8 cellular contexts compared by ENCODE assay signal in the genomic region with DNA sequence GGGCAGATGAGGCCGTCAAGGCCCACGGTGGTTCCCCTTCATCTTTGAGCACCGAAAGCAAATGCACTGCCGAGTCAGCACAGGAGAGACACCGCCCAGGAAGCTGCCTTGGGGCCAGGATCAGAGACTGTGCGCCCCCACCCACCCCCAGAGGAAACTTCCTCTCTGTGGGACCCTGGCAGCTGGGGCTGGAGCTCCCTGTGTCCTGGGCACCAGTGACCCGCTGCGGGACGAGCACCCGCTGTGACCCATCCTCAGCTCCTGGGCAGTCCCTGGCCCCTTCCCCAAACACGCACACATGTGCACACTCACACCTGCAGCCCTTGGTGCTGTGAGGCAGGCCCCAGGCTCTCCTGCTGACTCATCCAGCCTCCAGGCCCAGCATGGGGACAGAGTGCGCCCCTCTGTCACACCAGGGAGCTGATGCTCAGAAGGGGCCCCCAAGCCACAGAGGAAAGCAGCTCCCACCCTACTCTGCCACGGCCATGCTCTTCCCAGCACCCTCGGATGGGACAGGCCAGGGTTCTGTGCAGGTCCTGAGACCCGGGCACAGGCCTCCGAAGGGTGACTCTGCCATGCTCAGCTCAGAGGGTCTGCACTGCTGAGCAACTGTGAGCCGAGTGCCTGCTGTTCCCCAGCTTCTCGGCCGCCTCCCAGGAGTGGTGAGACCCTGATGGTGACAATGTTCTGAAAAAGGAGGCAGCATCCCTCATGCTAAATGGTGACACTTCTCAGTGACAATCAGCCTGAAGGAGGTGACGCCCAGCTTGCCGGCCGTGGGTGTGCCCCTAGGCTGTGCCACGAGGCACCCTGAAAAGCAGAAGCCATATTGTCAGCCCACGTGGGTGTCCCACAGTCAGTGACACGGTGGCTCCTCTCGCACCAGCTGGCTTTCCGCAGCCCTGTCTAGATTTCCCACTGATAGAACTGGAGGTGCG. TPM values are rescaled to one million over a fixed set of nuclear protein-coding genes. Genes with fewer than 3 reads are reported as not detected.
DNase-seq lines count a peak whose midpoint lies in the region; ATAC-seq and TF ChIP-seq lines count a peak whose summit lies in the region.

No MANE protein-coding gene starts in this region.

- no peaks in the 10 kb centered on the region for H3K27me3 Mint-ChIP-seq in activated naive CD4-positive, alpha-beta T cell treated with anti-CD3 and anti-CD28 coated beads, Interleukin-2, amount 10 ng/mL, durations not matched to agents 7 days and 5 days
- no peaks in the 10 kb centered on the region for H3K27me3 Mint-ChIP-seq in naive thymus-derived CD4-positive, alpha-beta T cell

- TF ChIP-seq CTCF in Peyer's patch (IDR thresholded peaks at IDR 0.05) = no peak

- no peaks in the 10 kb centered on the region for H3K27me3 ChIP-seq in Peyer's patch
- no peaks in the 10 kb centered on the region for H3K27me3 ChIP-seq in naive thymus-derived CD4-positive, alpha-beta T cell (ENCODE audit: control insufficient read depth in 2 of 2, insufficient read depth in 2 of 2, low read length in 2 of 2)

- TF ChIP-seq POLR2A in Peyer's patch (IDR thresholded peaks at IDR 0.05) = no peak

- peak overlapping the region; percentile 89 for H3K27ac Mint-ChIP-seq in activated naive CD4-positive, alpha-beta T cell treated with anti-CD3 and anti-CD28 coated beads, Interleukin-2, amount 10 ng/mL, durations not matched to agents 7 days and 5 days
- peak overlapping the region; percentile 80 to 95 (median 89) for H3K27ac Mint-ChIP-seq in naive thymus-derived CD4-positive, alpha-beta T cell

- H3K27ac ChIP-seq in Peyer's patch = peak overlapping the region; percentile 87 to 96 (median 92)
- peak overlapping the region; percentile 72 for H3K27ac ChIP-seq in naive thymus-derived CD4-positive, alpha-beta T cell (ENCODE audit: low read depth, low read length)

- peaks cover 0 to 56% (median 42%) of the 10 kb centered on the region in 4 donors for H3K4me1 ChIP-seq in Peyer's patch
- H3K4me1 ChIP-seq in naive thymus-derived CD4-positive, alpha-beta T cell (ENCODE audit: control insufficient read depth in 2 of 2, insufficient read depth in 2 of 2, low read length in 2 of 2) = peaks cover 48 to 54% of the 10 kb centered on the region in 2 donors

- H3K36me3 Mint-ChIP-seq in activated naive CD4-positive, alpha-beta T cell treated with anti-CD3 and anti-CD28 coated beads, Interleukin-2, amount 10 ng/mL, durations not matched to agents 7 days and 5 days = peaks cover 8% of the 10 kb centered on the region
- peaks cover 0 to 3% (median 0%) of the 10 kb centered on the region in 5 donors for H3K36me3 Mint-ChIP-seq in naive thymus-derived CD4-positive, alpha-beta T cell

- peaks cover 56% of the 10 kb centered on the region for H3K4me1 Mint-ChIP-seq in activated naive CD4-positive, alpha-beta T cell treated with anti-CD3 and anti-CD28 coated beads, Interleukin-2, amount 10 ng/mL, durations not matched to agents 7 days and 5 days
- H3K4me1 Mint-ChIP-seq in naive thymus-derived CD4-positive, alpha-beta T cell = peaks cover 32 to 54% (median 40%) of the 10 kb centered on the region in 7 donors

- peak in 2 of 3 donors; percentile 89 for DNase-seq in Peyer's patch
- DNase-seq in activated naive CD4-positive, alpha-beta T cell treated with anti-CD3 and anti-CD28 coated beads, Interleukin-2, amount 10 ng/mL, durations not matched to agents 7 days and 5 days = peak; percentile 86
- DNase-seq in naive thymus-derived CD4-positive, alpha-beta T cell = peak in 8 of 9 donors; percentile 41 to 72 (median 59)
- DNase-seq in glomerular visceral epithelial cell (ENCODE audit: extremely low spot score) = no peak
- no peak for DNase-seq in kidney tubule cell (ENCODE audit: low spot score)
- DNase-seq in HK-2 (ENCODE audit: unreplicated experiment) = no peak

- no peaks in the 10 kb centered on the region for H3K9me3 Mint-ChIP-seq in activated naive CD4-positive, alpha-beta T cell treated with anti-CD3 and anti-CD28 coated beads, Interleukin-2, amount 10 ng/mL, durations not matched to agents 7 days and 5 days
- no peaks in the 10 kb centered on the region for H3K9me3 Mint-ChIP-seq in naive thymus-derived CD4-positive, alpha-beta T cell

- no peaks in the 10 kb centered on the region for H3K36me3 ChIP-seq in Peyer's patch
- no peaks in the 10 kb centered on the region for H3K36me3 ChIP-seq in naive thymus-derived CD4-positive, alpha-beta T cell (ENCODE audit: control insufficient read depth in 2 of 3, insufficient read depth in 3 of 3, low read length in 3 of 3)

- ATAC-seq in GM18517 (IDR thresholded peaks at IDR 0.05; ENCODE audit: unreplicated experiment) (peak; percentile 47), HG02840 (IDR thresholded peaks at IDR 0.05; ENCODE audit: low FRiP score, unreplicated experiment) (no peak)
- peak; percentile 73 for ATAC-seq in naive thymus-derived CD4-positive, alpha-beta T cell

- CTCF ChIA-PET in activated naive CD4-positive, alpha-beta T cell treated with anti-CD3 and anti-CD28 coated beads, Interleukin-2, amount 10 ng/mL, durations not matched to agents 7 days and 5 days (lab: Charles Lee) = interaction anchor here (0.9 to 5.0 kb wide), 15 partner anchors 13 to 100 kb away, joined by 3 to 49 read pairs (median 4); partner anchors contain the start of gene CDT1
- CTCF ChIA-PET in naive thymus-derived CD4-positive, alpha-beta T cell (lab: Charles Lee) = interaction anchor here (0.6 to 3.4 kb wide), 14 partner anchors 12 to 381 kb away, joined by 3 to 17 read pairs (median 4); partner anchors contain the start of gene APRT

- H3K9me3 ChIP-seq in Peyer's patch = no peaks in the 10 kb centered on the region
- no peaks in the 10 kb centered on the region for H3K9me3 ChIP-seq in naive thymus-derived CD4-positive, alpha-beta T cell (ENCODE audit: control insufficient read depth in 2 of 3, low read length in 3 of 3)

- peak overlapping the region in 2 of 4 donors; percentile 17 to 20 for H3K4me3 ChIP-seq in Peyer's patch
- peak overlapping the region; percentile 58 for H3K4me3 ChIP-seq in naive thymus-derived CD4-positive, alpha-beta T cell (ENCODE audit: low read length)

- intact Hi-C loops in naive thymus-derived CD4-positive, alpha-beta T cell (cut with micrococcal nuclease) = loop anchor here in 1 of 2 donors (1.0 to 10.0 kb wide), 4 partner anchors 9 to 435 kb away; partner anchors contain the start of genes ZFPM1 and ZNF778

- H3K4me3 Mint-ChIP-seq in activated naive CD4-positive, alpha-beta T cell treated with anti-CD3 and anti-CD28 coated beads, Interleukin-2, amount 10 ng/mL, durations not matched to agents 7 days and 5 days = peak overlapping the region; percentile 77
- peak overlapping the region; percentile 63 to 87 (median 76) for H3K4me3 Mint-ChIP-seq in naive thymus-derived CD4-positive, alpha-beta T cell

- POLR2A ChIA-PET in naive thymus-derived CD4-positive, alpha-beta T cell (lab: Charles Lee) = interaction anchor here (0.6 to 7.5 kb wide), 22 partner anchors 10 to 604 kb away, joined by 3 to 71 read pairs (median 6); partner anchors contain the start of genes APRT, CDT1, GALNS and TRAPPC2L

RNA-seq across cellular contexts. Expression of gene PIEZO1, which starts 3.6 kb away (rescaled TPM):
- total RNA-seq in Peyer's patch = 100 to 1,000 TPM in 3 of 4 donors, 10 to 100 TPM in 1; 76.9 to 218 (median 183) TPM
- total RNA-seq in naive thymus-derived CD4-positive, alpha-beta T cell = 100 to 1,000 TPM in 4 of 5 experiments, 10 to 100 TPM in 1; 84.5 to 237 (median 124) TPM
- 10 to 100 TPM in 1 of 2 donors, 1 to 10 TPM in 1; 3.6 to 12.2 TPM for polyA plus RNA-seq in naive thymus-derived CD4-positive, alpha-beta T cell

RNA-seq across cellular contexts. Expression of gene CDT1, which starts 22.2 kb away (rescaled TPM):
- total RNA-seq in Peyer's patch = 10 to 100 TPM in 2 of 4 donors, 1 to 10 TPM in 2; 7.9 to 28.1 (median 10.1) TPM
- 10 to 100 TPM in 1 of 5 experiments, 1 to 10 TPM in 1, under 1 TPM in 2, not detected in 1; 0.35 to 79.2 (median 1.6) TPM for total RNA-seq in naive thymus-derived CD4-positive, alpha-beta T cell
- polyA plus RNA-seq in naive thymus-derived CD4-positive, alpha-beta T cell = under 1 TPM; 0.09 to 0.19 TPM

RNA-seq across cellular contexts. Expression of gene APRT, which starts 30.3 kb away (rescaled TPM):
- total RNA-seq in Peyer's patch = 100 to 1,000 TPM; 109 to 190 (median 122) TPM
- total RNA-seq in naive thymus-derived CD4-positive, alpha-beta T cell = 100 to 1,000 TPM; 134 to 178 (median 161) TPM
- polyA plus RNA-seq in naive thymus-derived CD4-positive, alpha-beta T cell = 100 to 1,000 TPM; 446 to 513 TPM

Comparison
In these comparisons a context has a peak if more than half of its experiments do, and no peak if none do; other contexts are left out.
1. DNase-seq: peak in Peyer's patch (2 of 3), activated naive CD4-positive, alpha-beta T cell treated with anti-CD3 and anti-CD28 coated beads, Interleukin-2, amount 10 ng/mL, durations not matched to agents 7 days and 5 days (single experiment) and naive thymus-derived CD4-positive, alpha-beta T cell (8 of 9); none in glomerular visceral epithelial cell (single experiment), kidney tubule cell (single experiment) and HK-2 (single experiment).